In genomic region chr19:48060381-48060780, GRCh38 we compare ENCODE assay signal across 43 cellular contexts. TPM values are rescaled to one million over a fixed set of nuclear protein-coding genes. Genes with fewer than 3 reads are reported as not detected.
"Had no signal": no experiment of that assay in that cellular context is flagged by ENCODE, and none has a peak within 500 bp of the region (broad histone marks: within the 10 kb centered on the region; RNA-seq: fewer than 3 reads in every experiment).

No MANE protein-coding gene starts in this region.

- H3K27me3 ChIP-seq: ascending aorta had no signal

- H3K9me3 ChIP-seq: ascending aorta had no signal

- H3K4me1 Mint-ChIP-seq: activated CD4-positive, alpha-beta memory T cell treated with anti-CD3 and anti-CD28 coated beads, Interleukin-2, amount 10 ng/mL, durations not matched to agents 7 days and 5 days; activated CD4-positive, alpha-beta T cell treated with anti-CD3 and anti-CD28 coated beads for 36 hours; activated CD4-positive, alpha-beta T cell treated with anti-CD3 and anti-CD28 coated beads, Interleukin-2, amount 10 ng/mL, durations not matched to agents 7 days and 5 days; activated naive CD8-positive, alpha-beta T cell treated with anti-CD3 and anti-CD28 coated beads, Interleukin-2, amount 10 ng/mL, durations not matched to agents 7 days and 5 days; activated naive CD8-positive, alpha-beta T cell treated with anti-CD3 and anti-CD28 coated beads, Interleukin-2, amount 50 U/mL, for 24 hours; activated T-helper 17 cell treated with anti-CD3 and anti-CD28 coated beads, Interleukin-2, amount 50 U/mL, for 72 hours; brain; central memory CD8-positive, alpha-beta T cell had no signal

- H3K27ac ChIP-seq: ascending aorta, cardiac muscle cell, WERI-Rb-1 had no signal

- FAIRE-seq: TTC549 had no signal

- H3K4me1 ChIP-seq: ascending aorta had no signal

- H3K36me3 ChIP-seq: cardiac muscle cell, WERI-Rb-1 had no signal

- H3K27ac Mint-ChIP-seq: activated CD4-positive, alpha-beta memory T cell treated with anti-CD3 and anti-CD28 coated beads, Interleukin-2, amount 10 ng/mL, durations not matched to agents 7 days and 5 days; activated CD4-positive, alpha-beta T cell treated with anti-CD3 and anti-CD28 coated beads for 36 hours; activated CD4-positive, alpha-beta T cell treated with anti-CD3 and anti-CD28 coated beads, Interleukin-2, amount 10 ng/mL, durations not matched to agents 7 days and 5 days; activated naive CD4-positive, alpha-beta T cell treated with anti-CD3 and anti-CD28 coated beads for 36 hours; activated naive CD8-positive, alpha-beta T cell; activated naive CD8-positive, alpha-beta T cell treated with anti-CD3 and anti-CD28 coated beads, Interleukin-2, amount 10 ng/mL, durations not matched to agents 7 days and 5 days; activated naive CD8-positive, alpha-beta T cell treated with anti-CD3 and anti-CD28 coated beads, Interleukin-2, amount 50 U/mL, for 24 hours; activated T-cell treated with anti-CD3 and anti-CD28 coated beads, Interleukin-2, amount 50 U/mL, for 72 hours; activated T-helper 1 cell treated with anti-CD3 and anti-CD28 coated beads, Interleukin-12 subunit alpha, Interleukin-12 subunit beta, Interleukin-2, Interleukin-4 antibody, amounts not matched to agents 30 ng/mL and 10 ng/mL and 1 ng/mL, durations not matched to agents 14 hours and 24 hours and 36 hours; activated T-helper 17 cell treated with anti-CD3 and anti-CD28 coated beads, Interleukin-2, amount 50 U/mL, for 72 hours; brain; T-helper 1 cell treated with Interleukin-12 subunit alpha and Interleukin-12 subunit beta and Interleukin-4 antibody, amounts not matched to agents 30 μg/mL and 1 μg/mL, for 36 hours; T-helper 2 cell treated with Interferon-gamma antibody and Interleukin-4, amounts not matched to agents 5 μg/mL and 100 μg/mL, for 36 hours had no signal

- H3K4me3 Mint-ChIP-seq: activated CD4-positive, alpha-beta memory T cell treated with anti-CD3 and anti-CD28 coated beads, Interleukin-2, amount 10 ng/mL, durations not matched to agents 7 days and 5 days; activated CD4-positive, alpha-beta T cell treated with anti-CD3 and anti-CD28 coated beads for 36 hours; activated CD4-positive, alpha-beta T cell treated with anti-CD3 and anti-CD28 coated beads, Interleukin-2, amount 10 ng/mL, durations not matched to agents 7 days and 5 days; activated naive CD4-positive, alpha-beta T cell treated with anti-CD3 and anti-CD28 coated beads for 36 hours; activated naive CD8-positive, alpha-beta T cell; activated naive CD8-positive, alpha-beta T cell treated with anti-CD3 and anti-CD28 coated beads, Interleukin-2, amount 10 ng/mL, durations not matched to agents 7 days and 5 days; activated naive CD8-positive, alpha-beta T cell treated with anti-CD3 and anti-CD28 coated beads, Interleukin-2, amount 50 U/mL, for 24 hours; activated T-cell treated with anti-CD3 and anti-CD28 coated beads, Interleukin-2, amount 50 U/mL, for 4 hours; activated T-cell treated with anti-CD3 and anti-CD28 coated beads, Interleukin-2, amount 50 U/mL, for 72 hours; activated T-helper 1 cell treated with anti-CD3 and anti-CD28 coated beads, Interleukin-12 subunit alpha, Interleukin-12 subunit beta, Interleukin-2, Interleukin-4 antibody, amounts not matched to agents 30 ng/mL and 10 ng/mL and 1 ng/mL, durations not matched to agents 14 hours and 24 hours and 36 hours; activated T-helper 17 cell treated with anti-CD3 and anti-CD28 coated beads, Interleukin-2, amount 50 U/mL, for 72 hours; brain; central memory CD8-positive, alpha-beta T cell; T-helper 1 cell treated with Interleukin-12 subunit alpha and Interleukin-12 subunit beta and Interleukin-4 antibody, amounts not matched to agents 30 μg/mL and 1 μg/mL, for 36 hours; T-helper 2 cell treated with Interferon-gamma antibody and Interleukin-4, amounts not matched to agents 5 μg/mL and 100 μg/mL, for 36 hours; WTC11 had no signal

- H3K36me3 Mint-ChIP-seq: activated naive CD8-positive, alpha-beta T cell; activated naive CD8-positive, alpha-beta T cell treated with anti-CD3 and anti-CD28 coated beads, Interleukin-2, amount 10 ng/mL, durations not matched to agents 7 days and 5 days had no signal

- DNase-seq: activated CD4-positive, alpha-beta memory T cell treated with anti-CD3 and anti-CD28 coated beads, Interleukin-2, amount 10 ng/mL, durations not matched to agents 7 days and 5 days; activated CD4-positive, alpha-beta T cell treated with anti-CD3 and anti-CD28 coated beads for 1 hour; activated CD4-positive, alpha-beta T cell treated with anti-CD3 and anti-CD28 coated beads for 36 hours; activated CD4-positive, alpha-beta T cell treated with anti-CD3 and anti-CD28 coated beads for 48 hours; activated CD4-positive, alpha-beta T cell treated with anti-CD3 and anti-CD28 coated beads, Interleukin-2, amount 10 ng/mL, durations not matched to agents 7 days and 5 days; activated CD4-positive, alpha-beta T cell treated with anti-CD3 and anti-CD28 coated beads, Interleukin-2, amount 50 U/mL, for 48 hours; activated CD4-positive, CD25-positive, alpha-beta regulatory T cell; activated CD8-positive, alpha-beta memory T cell treated with anti-CD3 and anti-CD28 coated beads, Interleukin-2, amount 50 U/mL, for 4 hours; activated effector memory CD4-positive, alpha-beta T cell treated with anti-CD3 and anti-CD28 coated beads, Interleukin-2, amount 50 U/mL, for 16 hours; activated gamma-delta T cell treated with Interleukin-2 at 50 U/mL for 16 hours; activated naive CD4-positive, alpha-beta T cell; activated naive CD4-positive, alpha-beta T cell treated with anti-CD3 and anti-CD28 coated beads for 36 hours; activated naive CD4-positive, alpha-beta T cell treated with anti-CD3 and anti-CD28 coated beads, Interleukin-2, amount 50 U/mL, for 16 hours; activated naive CD8-positive, alpha-beta T cell treated with anti-CD3 and anti-CD28 coated beads, Interleukin-2, amount 10 ng/mL, durations not matched to agents 7 days and 5 days; activated naive CD8-positive, alpha-beta T cell treated with anti-CD3 and anti-CD28 coated beads, Interleukin-2, amount 50 U/mL, for 24 hours; activated T-cell treated with anti-CD3 and anti-CD28 coated beads for 4 hours; activated T-cell treated with anti-CD3 and anti-CD28 coated beads, Interleukin-2, amount 50 U/mL, for 1 hour; activated T-cell treated with anti-CD3 and anti-CD28 coated beads, Interleukin-2, amount 50 U/mL, for 4 hours; activated T-cell treated with anti-CD3 and anti-CD28 coated beads, Interleukin-2, amount 50 U/mL, for 72 hours; amygdala; anterior cingulate cortex; caudate nucleus; cerebellar nuclear complex; T-helper 1 cell; T-helper 2 cell; T-helper 9 cell; WERI-Rb-1 had no signal

- ATAC-seq: activated CD4-positive, alpha-beta T cell treated with anti-CD3 and anti-CD28 coated beads for 36 hours; activated CD4-positive, CD25-positive, alpha-beta regulatory T cell treated with anti-CD3 and anti-CD28 coated beads, Interleukin-2, amount 50 U/mL, for 24 hours; activated naive CD8-positive, alpha-beta T cell treated with anti-CD3 and anti-CD28 coated beads, Interleukin-2, amount 50 U/mL, for 24 hours; activated T-cell treated with anti-CD3 and anti-CD28 coated beads, Interleukin-2, amount 50 U/mL, for 4 hours; activated T-cell treated with anti-CD3 and anti-CD28 coated beads, Interleukin-2, amount 50 U/mL, for 72 hours; activated T-helper 17 cell treated with anti-CD3 and anti-CD28 coated beads, Interleukin-2, amount 50 U/mL, for 72 hours; WTC11 had no signal

- H3K27me3 Mint-ChIP-seq: activated CD4-positive, alpha-beta T cell treated with anti-CD3 and anti-CD28 coated beads for 36 hours; activated CD4-positive, alpha-beta T cell treated with anti-CD3 and anti-CD28 coated beads, Interleukin-2, amount 10 ng/mL, durations not matched to agents 7 days and 5 days had no signal

- H3K9me3 Mint-ChIP-seq: activated CD4-positive, alpha-beta memory T cell treated with anti-CD3 and anti-CD28 coated beads, Interleukin-2, amount 10 ng/mL, durations not matched to agents 7 days and 5 days; activated CD4-positive, alpha-beta T cell treated with anti-CD3 and anti-CD28 coated beads, Interleukin-2, amount 10 ng/mL, durations not matched to agents 7 days and 5 days; activated naive CD4-positive, alpha-beta T cell treated with anti-CD3 and anti-CD28 coated beads for 36 hours; activated naive CD8-positive, alpha-beta T cell treated with anti-CD3 and anti-CD28 coated beads, Interleukin-2, amount 10 ng/mL, durations not matched to agents 7 days and 5 days; activated naive CD8-positive, alpha-beta T cell treated with anti-CD3 and anti-CD28 coated beads, Interleukin-2, amount 50 U/mL, for 24 hours; activated T-cell treated with anti-CD3 and anti-CD28 coated beads, Interleukin-2, amount 50 U/mL, for 4 hours; activated T-cell treated with anti-CD3 and anti-CD28 coated beads, Interleukin-2, amount 50 U/mL, for 72 hours; activated T-helper 1 cell treated with anti-CD3 and anti-CD28 coated beads, Interleukin-12 subunit alpha, Interleukin-12 subunit beta, Interleukin-2, Interleukin-4 antibody, amounts not matched to agents 30 ng/mL and 10 ng/mL and 1 ng/mL, durations not matched to agents 14 hours and 24 hours and 36 hours; activated T-helper 17 cell treated with anti-CD3 and anti-CD28 coated beads, Interleukin-2, amount 50 U/mL, for 72 hours; central memory CD8-positive, alpha-beta T cell; T-helper 1 cell treated with Interleukin-12 subunit alpha and Interleukin-12 subunit beta and Interleukin-4 antibody, amounts not matched to agents 30 μg/mL and 1 μg/mL, for 36 hours; T-helper 2 cell treated with Interferon-gamma antibody and Interleukin-4, amounts not matched to agents 5 μg/mL and 100 μg/mL, for 36 hours had no signal

- H3K4me3 ChIP-seq: ascending aorta, cardiac muscle cell had no signal

RNA-seq across cellular contexts. Expression of gene CABP5, which starts 16.5 kb away (rescaled TPM):
- total RNA-seq: activated CD4-positive, alpha-beta memory T cell treated with anti-CD3 and anti-CD28 coated beads, Interleukin-2, amount 10 ng/mL, durations not matched to agents 7 days and 5 days; activated CD4-positive, alpha-beta T cell treated with anti-CD3 and anti-CD28 coated beads for 36 hours; activated CD4-positive, alpha-beta T cell treated with anti-CD3 and anti-CD28 coated beads, Interleukin-2, amount 10 ng/mL, durations not matched to agents 7 days and 5 days; activated CD8-positive, alpha-beta memory T cell treated with anti-CD3 and anti-CD28 coated beads for 36 hours; activated naive CD4-positive, alpha-beta T cell treated with anti-CD3 and anti-CD28 coated beads for 36 hours; activated naive CD8-positive, alpha-beta T cell treated with anti-CD3 and anti-CD28 coated beads, Interleukin-2, amount 10 ng/mL, durations not matched to agents 7 days and 5 days; activated T-cell treated with anti-CD3 and anti-CD28 coated beads, Interleukin-2, amount 50 U/mL, for 4 hours; activated T-cell treated with anti-CD3 and anti-CD28 coated beads, Interleukin-2, amount 50 U/mL, for 72 hours; activated T-helper 1 cell treated with anti-CD3 and anti-CD28 coated beads, Interleukin-12 subunit alpha, Interleukin-12 subunit beta, Interleukin-2, Interleukin-4 antibody, amounts not matched to agents 30 ng/mL and 10 ng/mL and 1 ng/mL, durations not matched to agents 14 hours and 24 hours and 36 hours; activated T-helper 17 cell treated with anti-CD3 and anti-CD28 coated beads, Interleukin-2, amount 50 U/mL, for 72 hours; ascending aorta; bronchial epithelial cell; cardiac muscle cell; chondrocyte; WTC11 had no signal
- polyA plus RNA-seq: adipose tissue, cardiac muscle cell had no signal
